In genomic region chr16:57734925-57735754, GRCh38 we compare ENCODE assay signal across 8 cellular contexts. TPM values are rescaled to one million over a fixed set of nuclear protein-coding genes. Genes with fewer than 3 reads are reported as not detected.
DNase-seq lines count a peak whose midpoint lies in the region; ATAC-seq lines count a peak whose summit lies in the region.

No MANE protein-coding gene starts in this region.

- H3K27ac Mint-ChIP-seq in IgD-negative memory B cell = peak overlapping the region; percentile 89 to 98 (median 94)

- H3K9me3 ChIP-seq in mononuclear cell (ENCODE audit: low read depth, low read length) = no peaks in the 10 kb centered on the region

- DNase-seq in DMS153 (lab: John Stamatoyannopoulos, UW) = peak; percentile 100
- DNase-seq in OCI-M1 (lab: John Stamatoyannopoulos, UW) = peak; percentile 99
- peak; percentile 97 for DNase-seq in activated T-cell treated with anti-CD3 and anti-CD28 coated beads for 48 hours (ENCODE audit: low read depth)
- DNase-seq in epithelial cell of prostate (ENCODE audit: low read depth, low spot score) = peak; percentile 99
- peak; percentile 96 to 98 for DNase-seq in stimulated activated CD8-positive, alpha-beta memory T cell treated with anti-CD3 and anti-CD28 coated beads, Interleukin-2, amount 100 ng/mL, for 48 hours (ENCODE audit: low read depth in 2 of 2)

- peaks cover 17% of the 10 kb centered on the region for H3K4me1 ChIP-seq in mononuclear cell (ENCODE audit: insufficient read depth, low read length)

- peak overlapping the region; percentile 73 for H3K4me3 ChIP-seq in mononuclear cell (ENCODE audit: low read length)

- H3K27me3 ChIP-seq in mononuclear cell (ENCODE audit: insufficient read depth, low read length) = no peaks in the 10 kb centered on the region

- H3K4me1 Mint-ChIP-seq in IgD-negative memory B cell = peaks cover 8 to 14% (median 9%) of the 10 kb centered on the region in 3 donors

- peaks cover 0 to 10% (median 0%) of the 10 kb centered on the region in 3 donors for H3K9me3 Mint-ChIP-seq in IgD-negative memory B cell

- H3K27ac ChIP-seq in epithelial cell of prostate = peak overlapping the region; percentile 52

- peak; percentile 91 for ATAC-seq in GM21576 (IDR thresholded peaks at IDR 0.05; ENCODE audit: unreplicated experiment)

- H3K4me3 Mint-ChIP-seq in IgD-negative memory B cell = peak overlapping the region; percentile 91 to 99 (median 97)

- H3K27me3 Mint-ChIP-seq in IgD-negative memory B cell = peaks cover 2% of the 10 kb centered on the region

- peaks cover 2% of the 10 kb centered on the region for H3K36me3 Mint-ChIP-seq in IgD-negative memory B cell

RNA-seq across cellular contexts. Expression of gene KATNB1, which starts 0.4 kb away (rescaled TPM):
- polyA plus RNA-seq in IgD-negative memory B cell = 16.6 TPM
- total RNA-seq in mononuclear cell = 11.8 TPM

RNA-seq across cellular contexts. Expression of gene DRC7, which starts 40.5 kb away (rescaled TPM):
- not detected for polyA plus RNA-seq in IgD-negative memory B cell
- total RNA-seq in mononuclear cell = 0.63 TPM

Comparison
In these comparisons a context has a peak if more than half of its experiments do, and no peak if none do; other contexts are left out.
1. Peak in every context shown above with its lines: DNase-seq, ATAC-seq, H3K4me3 ChIP-seq and H3K27ac ChIP-seq.